ENCODE assay signal across 8 cellular contexts in the genomic region with DNA sequence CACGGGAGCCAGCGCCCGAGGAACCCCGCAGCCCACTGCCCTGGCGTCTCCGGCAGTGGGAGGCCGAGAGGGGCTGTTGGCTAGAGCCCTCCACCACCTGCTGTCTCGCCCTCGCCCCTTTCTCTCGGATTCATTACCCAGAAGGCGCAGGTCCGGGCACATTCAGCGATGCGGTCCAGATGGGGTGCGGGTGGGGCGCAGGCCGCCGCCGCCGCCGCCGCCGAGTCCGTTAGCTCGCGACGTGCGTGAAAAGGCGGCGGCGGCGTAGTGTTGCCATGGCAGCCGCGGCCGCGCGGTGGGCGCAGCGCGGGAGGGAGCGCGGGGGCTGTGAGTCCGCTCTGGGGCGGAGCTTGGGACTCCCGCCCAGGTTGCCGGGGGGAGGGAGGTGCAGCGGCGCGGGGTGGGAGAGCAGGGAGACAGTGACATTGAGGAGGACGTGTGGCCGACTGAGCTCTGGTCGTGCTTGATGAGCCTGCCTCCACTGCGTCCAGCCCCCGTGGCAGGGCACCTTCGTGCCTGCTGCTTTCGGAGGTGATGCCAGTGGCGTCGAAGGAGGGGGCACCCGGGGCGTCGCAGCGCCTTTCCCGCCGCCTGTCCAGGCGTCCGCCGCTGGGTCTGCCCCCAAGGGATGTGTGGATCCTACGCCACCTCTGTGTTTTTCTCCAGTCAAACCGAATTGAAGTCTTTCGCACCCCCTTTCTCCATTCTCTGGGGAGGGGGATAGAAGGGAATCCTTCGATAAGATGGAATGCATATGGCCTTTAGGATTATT. TPM values are rescaled to one million over a fixed set of nuclear protein-coding genes. Genes with fewer than 3 reads are reported as not detected.
DNase-seq lines count a peak whose midpoint lies in the region; ATAC-seq and TF ChIP-seq lines count a peak whose summit lies in the region.

Gene KATNAL1, minus strand, starts transcription at position 358 of the 772 bp plus-strand sequence. CDS start 23,774 bp downstream, outside the sequence.

- peaks cover 44% of the 10 kb centered on the region for H3K79me2 ChIP-seq in GM23338 (replicated peaks; ENCODE audit: insufficient read depth)

- peak; percentile 72 for ATAC-seq in GM23338

- no peaks in the 10 kb centered on the region for H3K36me3 Mint-ChIP-seq in GM23338 (ENCODE audit: low read depth)

- TF ChIP-seq CTCF in GM23338 (conservative IDR thresholded peaks at IDR 0.05; ENCODE audit: low read depth in 2 of 2) (no peak), LNCaP clone FGC (IDR thresholded peaks at IDR 0.05; ENCODE audit: control insufficient read depth, extremely low read depth, insufficient read depth) (no peak)

- H3K4me3 Mint-ChIP-seq in GM23338: peak within 1 kb of the TSS; percentile 85

- peak within 1 kb of the TSS; percentile 79 for H3K4me2 ChIP-seq in GM23338

- peaks cover 31% of the 10 kb centered on the region for H3K4me1 Mint-ChIP-seq in GM23338

- H3K27me3 Mint-ChIP-seq in GM23338 (ENCODE audit: insufficient read depth, low read depth, poor library complexity): no peaks in the 10 kb centered on the region

- no peaks in the 10 kb centered on the region for H3K9me3 Mint-ChIP-seq in GM23338

- H3K36me3 ChIP-seq in ES-I3 (ENCODE audit: insufficient read depth, low read length) (no peaks in the 10 kb centered on the region), GM23338 (ENCODE audit: insufficient read depth) (no peaks in the 10 kb centered on the region)

- DNase-seq in GM23338 (ENCODE audit: low spot score) (peak; percentile 83), LNCaP clone FGC (ENCODE audit: low read depth) (no peak), SHP77 treated with DMSO at 0.1 percent for 48 hours (lab: John Stamatoyannopoulos, UW) (peak; percentile 35), globus pallidus (ENCODE audit: low spot score) (peak; percentile 89), occipital lobe (lab: John Stamatoyannopoulos, UW) (peak; percentile 87)
- peak; percentile 18 to 63 (median 42) for DNase-seq in activated naive CD4-positive, alpha-beta T cell (lab: John Stamatoyannopoulos, UW)

- H3K4me1 ChIP-seq in ES-I3 (ENCODE audit: insufficient read depth, low read length): peaks cover 19% of the 10 kb centered on the region
- H3K4me1 ChIP-seq in GM23338 (ENCODE audit: insufficient read depth): peaks cover 11% of the 10 kb centered on the region

- H3K9me2 ChIP-seq in GM23338 (ENCODE audit: insufficient read depth): no peaks in the 10 kb centered on the region

- H3K9me3 ChIP-seq in ES-I3 (ENCODE audit: control insufficient read depth, insufficient read depth, low read length): no peaks in the 10 kb centered on the region

- peak within 1 kb of the TSS; percentile 55 for H3K9ac ChIP-seq in ES-I3 (ENCODE audit: low read depth, low read length)

- H3K27me3 ChIP-seq in GM23338 (ENCODE audit: insufficient read depth): no peaks in the 10 kb centered on the region

- no peaks in the 10 kb centered on the region for H4K20me1 ChIP-seq in GM23338 (replicated peaks; ENCODE audit: insufficient read depth)

- peak within 1 kb of the TSS; percentile 62; the same call in 1 of the 2 replicates for H3K27ac ChIP-seq in GM23338 (ENCODE audit: low read depth)
- peak within 1 kb of the TSS; percentile 85 for H3K27ac ChIP-seq in temporal lobe (ENCODE audit: low read depth, low read length)

- peak within 1 kb of the TSS; percentile 12; the same call in 1 of the 2 replicates for H3K27ac Mint-ChIP-seq in GM23338

- no peaks in the 10 kb centered on the region for H3F3A ChIP-seq in GM23338 (replicated peaks; ENCODE audit: low read depth)

- peak within 1 kb of the TSS; percentile 72 for H3K4me3 ChIP-seq in GM23338
- H3K4me3 ChIP-seq in LNCaP clone FGC (ENCODE audit: low read depth, low read length): peak within 1 kb of the TSS; percentile 76

- peak within 1 kb of the TSS; percentile 90 for H2AFZ ChIP-seq in GM23338

TF ChIP-seq in GM23338, 12 proteins besides CTCF, POLR2A, EP300 and RAD21:
- TF ChIP-seq ZNF331 (CRISPR knock-in tag; IDR thresholded peaks at IDR 0.05; ENCODE audit: low read depth) (no peak), EZH2phosphoT487 (IDR thresholded peaks at IDR 0.05; ENCODE audit: unreplicated experiment) (no peak)
TF ChIP-seq in GM23338: peak in this region for 0.

RNA-seq across cellular contexts. Expression of gene KATNAL1, which starts in this region (rescaled TPM):
- 11.5 and 14.3 TPM in 2 replicates for total RNA-seq in GM23338 (2014; rRNA removed; shearing (Covaris generic))
- 6.0 and 6.1 TPM in 2 replicates for polyA plus RNA-seq in GM23338 (2016; fragmentation: Nextera tagmentation; extraction: Ambion mirVana)
- total RNA-seq in occipital lobe (76.3 TPM), temporal lobe (47.9 TPM)
